Comparison of ENCODE assay signal across 20 cellular contexts in the genomic region with DNA sequence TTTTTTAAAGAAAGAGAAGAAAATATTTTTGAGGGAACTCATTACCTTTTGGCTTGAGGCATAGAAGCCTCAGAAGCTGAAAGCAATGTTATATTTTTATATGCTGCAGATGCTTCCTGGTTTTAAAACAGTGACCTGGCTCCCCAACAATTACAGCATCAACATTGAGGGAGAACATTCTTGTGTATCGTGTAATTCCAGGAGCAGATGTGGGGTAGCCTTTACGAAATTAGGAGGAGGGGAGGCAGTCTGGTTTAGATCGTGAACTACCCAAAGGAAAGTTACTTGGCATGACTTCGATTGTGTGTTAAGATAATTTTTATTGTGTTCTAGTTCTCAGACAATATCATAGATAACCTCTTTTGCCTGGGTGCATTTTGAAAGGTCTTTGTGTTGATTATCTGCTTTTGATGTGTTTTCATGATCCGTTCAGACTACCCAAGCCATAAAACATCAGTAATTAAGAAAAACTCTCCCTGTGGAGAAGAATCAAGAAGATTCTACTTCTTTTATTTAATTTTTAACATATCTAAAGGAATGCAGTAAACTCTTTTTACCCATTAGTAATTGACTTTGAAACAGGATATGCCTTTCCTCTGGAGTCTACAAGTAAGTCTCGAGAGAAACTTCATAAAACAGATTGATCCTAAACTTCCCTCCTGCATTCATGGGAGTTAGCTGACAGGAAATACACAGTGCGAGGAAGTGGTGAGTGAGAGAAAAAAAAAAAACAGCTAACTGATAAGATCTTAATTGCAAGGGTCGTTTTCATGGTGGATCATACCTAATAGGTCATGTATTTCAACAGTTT.
A peak's percentile ranks its signal among the peaks of the same experiment; 100 is the strongest.
DNase-seq lines count a peak whose midpoint lies in the region; ATAC-seq and TF ChIP-seq lines count a peak whose summit lies in the region.
"Had no signal": no experiment of that assay in that cellular context is flagged by ENCODE, and none has a peak within 500 bp of the region (broad histone marks: within the 10 kb centered on the region; RNA-seq: fewer than 3 reads in every experiment).

No MANE protein-coding gene starts in this region.

- TF ChIP-seq CTCF in RWPE2 (IDR thresholded peaks at IDR 0.05; ENCODE audit: poor library complexity, severe bottlenecking) (no peak), esophagus squamous epithelium (IDR thresholded peaks at IDR 0.05) (no peak), psoas muscle (IDR thresholded peaks at IDR 0.05) (no peak)

- DNase-seq in EL: peak; percentile 65
- DNase-seq in RWPE2 (ENCODE audit: low spot score): no peak
- DNase-seq in esophagus squamous epithelium (lab: John Stamatoyannopoulos, UW): no peak
- no peak for DNase-seq in psoas muscle
- no peak for DNase-seq in H7
- DNase-seq in NCI-H187 (lab: John Stamatoyannopoulos, UW): no peak
- DNase-seq: activated CD4-positive, alpha-beta T cell treated with anti-CD3 and anti-CD28 coated beads for 36 hours; activated T-cell treated with anti-CD3 and anti-CD28 coated beads, Interleukin-2, amount 50 U/mL, for 1 hour; CD4-positive, alpha-beta T cell; GDM1; KG1; NCI-H146; NCI-H524; stimulated activated CD4-positive, alpha-beta T cell treated with anti-CD3 and anti-CD28 coated beads, Interleukin-1b, Interleukin-23, amount 100 ng/mL, for 48 hours; stimulated activated CD8-positive, alpha-beta memory T cell treated with anti-CD3 and anti-CD28 coated beads, Interleukin-4, amount 100 ng/mL, for 48 hours; T-helper 17 cell; upper lobe of left lung had no signal

- TF ChIP-seq POLR2A in esophagus squamous epithelium (IDR thresholded peaks at IDR 0.05): no peak

- H3K4me1 ChIP-seq in RWPE2 (ENCODE audit: insufficient read depth, poor library complexity, severe bottlenecking): peaks cover 34% of the 10 kb centered on the region
- peaks cover 5 to 85% (median 23%) of the 10 kb centered on the region in 3 donors for H3K4me1 ChIP-seq in esophagus squamous epithelium
- peaks cover 41% of the 10 kb centered on the region for H3K4me1 ChIP-seq in psoas muscle

- H3K36me3 ChIP-seq in RWPE2 (ENCODE audit: low read depth): no peaks in the 10 kb centered on the region
- no peaks in the 10 kb centered on the region for H3K36me3 ChIP-seq in esophagus squamous epithelium
- no peaks in the 10 kb centered on the region for H3K36me3 ChIP-seq in psoas muscle (ENCODE audit: insufficient read depth in 1 of 2, low read depth in 1 of 2)
- H3K36me3 ChIP-seq in H7 (replicated peaks; ENCODE audit: control insufficient read depth, insufficient read depth, low read length): no peaks in the 10 kb centered on the region
- H3K36me3 ChIP-seq: upper lobe of left lung had no signal

- ATAC-seq in RWPE2 (ENCODE audit: low read depth): 0 out of 3 replicates have a peak, but pooled peaks have one; percentile 17
- ATAC-seq in psoas muscle: no peak
- no peak for ATAC-seq in HG02885 (IDR thresholded peaks at IDR 0.05; ENCODE audit: poor library complexity, unreplicated experiment)
- no peak for ATAC-seq in HG03159 (IDR thresholded peaks at IDR 0.05; ENCODE audit: unreplicated experiment)
- ATAC-seq: activated CD4-positive, alpha-beta T cell treated with anti-CD3 and anti-CD28 coated beads for 36 hours; T-helper 17 cell had no signal

- H3K27me3 ChIP-seq in RWPE2 (ENCODE audit: insufficient read depth, poor library complexity, severe bottlenecking) (no peaks in the 10 kb centered on the region), esophagus squamous epithelium (no peaks in the 10 kb centered on the region), psoas muscle (ENCODE audit: insufficient read depth in 3 of 3, low read length in 2 of 3) (no peaks in the 10 kb centered on the region), H7 (ENCODE audit: control insufficient read depth, insufficient read depth, low read length) (no peaks in the 10 kb centered on the region)
- H3K27me3 ChIP-seq: upper lobe of left lung had no signal

- H3K9me3 ChIP-seq in RWPE2 (ENCODE audit: severe bottlenecking): no peaks in the 10 kb centered on the region
- H3K9me3 ChIP-seq in esophagus squamous epithelium: no peaks in the 10 kb centered on the region
- H3K9me3 ChIP-seq in psoas muscle: no peaks in the 10 kb centered on the region
- H3K9me3 ChIP-seq: upper lobe of left lung had no signal

- H3K27ac ChIP-seq in RWPE2 (ENCODE audit: poor library complexity, severe bottlenecking): peak overlapping the region; percentile 71
- H3K27ac ChIP-seq in esophagus squamous epithelium: peak overlapping the region in 3 of 4 donors; percentile 11 to 47 (median 21)
- H3K27ac ChIP-seq in psoas muscle: peak overlapping the region; percentile 58
- H3K27ac ChIP-seq: PC-9 had no signal

- H3K4me3 ChIP-seq in RWPE2 (ENCODE audit: severe bottlenecking) (no peak overlapping the region), esophagus squamous epithelium (no peak overlapping the region), psoas muscle (no peak overlapping the region), H7 (ENCODE audit: insufficient read depth, low read depth, low read length) (no peak overlapping the region)
- H3K4me3 ChIP-seq: PC-9, upper lobe of left lung had no signal

- intact Hi-C loops in esophagus squamous epithelium (cut with DNase I) (no loop called here), psoas muscle (cut with DNase I) (loop anchor here in 1 of 2 donors (10.0 kb wide), 2 partner anchors 46 to 96 kb away; no protein-coding TSS in a partner anchor)

- 58 to 63% methylated on average over 8 of the region's 8 CpGs for WGBS in esophagus squamous epithelium, 2 donors
- 54 to 60% (median 57%) methylated on average over 8 of the region's 8 CpGs for whole genome bisulfite sequencing in psoas muscle, 3 donors

Comparison
In these comparisons a context has a peak if more than half of its experiments do, and no peak if none do; other contexts are left out.
1. H3K27ac ChIP-seq: peak in every context shown above with its lines; median percentile 71 in RWPE2; 58 in psoas muscle; 21 in esophagus squamous epithelium.